ENCODE assay signal across 8 cellular contexts in the genomic region with DNA sequence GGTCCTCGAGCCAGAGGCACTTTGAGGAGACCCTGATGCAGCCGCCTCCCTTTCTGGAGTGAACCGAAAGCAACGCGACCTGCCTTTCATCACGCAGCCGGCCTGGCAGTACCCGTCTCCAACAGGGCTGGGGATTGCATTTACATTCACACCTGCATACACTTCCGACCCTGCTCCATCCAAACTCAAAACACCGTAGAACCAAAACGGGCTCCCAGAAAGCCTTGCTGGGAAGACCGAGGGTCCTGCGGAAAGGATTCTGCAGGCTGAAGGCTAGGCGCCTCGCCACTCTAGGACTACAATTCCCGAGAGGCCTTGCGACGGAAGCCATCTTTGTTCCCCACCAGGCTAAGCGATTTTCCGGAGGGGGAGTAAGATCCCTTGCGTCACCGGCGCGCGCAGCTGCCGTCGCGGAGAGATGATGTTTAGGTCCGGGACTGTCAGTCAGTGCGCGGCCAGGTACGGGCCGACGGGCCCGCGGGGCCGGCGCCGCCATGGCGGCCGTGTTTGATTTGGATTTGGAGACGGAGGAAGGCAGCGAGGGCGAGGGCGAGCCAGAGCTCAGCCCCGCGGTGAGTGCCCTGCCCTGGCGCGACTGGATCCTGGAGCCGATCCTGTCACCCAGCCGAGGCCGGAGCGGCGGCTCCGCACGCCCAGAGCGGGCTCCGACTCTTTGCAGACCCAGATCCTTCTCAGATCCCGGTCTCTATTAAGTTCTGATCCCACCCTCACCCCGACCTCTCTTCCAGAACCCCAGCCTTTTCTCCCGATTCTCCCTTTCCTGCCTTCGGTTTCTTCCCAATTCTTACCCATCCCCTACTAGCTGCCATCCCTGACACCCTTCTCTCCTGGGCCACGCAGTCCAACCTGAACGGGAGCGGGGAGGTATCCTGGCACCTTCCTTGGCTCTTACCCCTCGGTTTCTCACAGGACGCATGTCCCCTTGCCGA. TPM values are rescaled to one million over a fixed set of nuclear protein-coding genes. Genes with fewer than 3 reads are reported as not detected.
DNase-seq lines count a peak whose midpoint lies in the region; FAIRE-seq and TF ChIP-seq lines count a peak whose summit lies in the region.

Gene RPS6KB2, plus strand, starts transcription at position 443 of the 950 bp plus-strand sequence. Its CDS starts 52 bp downstream, at position 495.

- no peaks in the 10 kb centered on the region for H3K27me3 ChIP-seq in MG63

- peak within 1 kb of the TSS; percentile 88 for H3K4me3 ChIP-seq in MG63
- peak within 1 kb of the TSS; percentile 95 for H3K4me3 ChIP-seq in fibroblast of the aortic adventitia (ENCODE audit: low read depth, low read length)

- no peaks in the 10 kb centered on the region for H3K9me3 Mint-ChIP-seq in nephron
- no peaks in the 10 kb centered on the region for H3K9me3 Mint-ChIP-seq in stimulated activated naive CD8-positive, alpha-beta T cell treated with anti-CD3 and anti-CD28 coated beads, Interleukin-15, Interleukin-2, amounts not matched to agents 100 ng/mL and 50 ng/mL, for 24 hours

- peak; percentile 95 for DNase-seq in EH (ENCODE audit: low read depth)
- DNase-seq in H54 (ENCODE audit: insufficient read length, low spot score), result peak; percentile 98
- peak; percentile 95 for DNase-seq in MG63
- peak; percentile 97 for DNase-seq in SHP77 treated with DMSO at 0.1 percent for 48 hours (lab: John Stamatoyannopoulos, UW)
- DNase-seq in activated effector memory CD4-positive, alpha-beta T cell treated with anti-CD3 and anti-CD28 coated beads, Interleukin-2, amount 50 U/mL, for 16 hours, result peak; percentile 100
- DNase-seq in fibroblast of the aortic adventitia (ENCODE audit: low read depth), result peak; percentile 97

- TF ChIP-seq POLR2A in H54 (IDR thresholded peaks at IDR 0.05; ENCODE audit: low read depth, low read length), result peak; percentile 86

- H3K4me3 Mint-ChIP-seq in nephron, result peak within 1 kb of the TSS; percentile 90 to 96 (median 95)
- peak within 1 kb of the TSS; percentile 98 for H3K4me3 Mint-ChIP-seq in stimulated activated naive CD8-positive, alpha-beta T cell treated with anti-CD3 and anti-CD28 coated beads, Interleukin-15, Interleukin-2, amounts not matched to agents 100 ng/mL and 50 ng/mL, for 24 hours

- H3K27ac Mint-ChIP-seq in nephron, result peak within 1 kb of the TSS; percentile 92 to 98 (median 94)
- H3K27ac Mint-ChIP-seq in stimulated activated naive CD8-positive, alpha-beta T cell treated with anti-CD3 and anti-CD28 coated beads, Interleukin-15, Interleukin-2, amounts not matched to agents 100 ng/mL and 50 ng/mL, for 24 hours, result peak within 1 kb of the TSS; percentile 97

- no peak for FAIRE-seq in H54 (lab: Jason Lieb, UNC)

- H3K4me1 Mint-ChIP-seq in nephron, result peaks cover 7% of the 10 kb centered on the region
- peaks cover 45% of the 10 kb centered on the region for H3K4me1 Mint-ChIP-seq in stimulated activated naive CD8-positive, alpha-beta T cell treated with anti-CD3 and anti-CD28 coated beads, Interleukin-15, Interleukin-2, amounts not matched to agents 100 ng/mL and 50 ng/mL, for 24 hours (ENCODE audit: low read depth)

- H3K36me3 Mint-ChIP-seq in nephron (ENCODE audit: low read depth), result peaks cover 11% of the 10 kb centered on the region
- H3K36me3 Mint-ChIP-seq in stimulated activated naive CD8-positive, alpha-beta T cell treated with anti-CD3 and anti-CD28 coated beads, Interleukin-15, Interleukin-2, amounts not matched to agents 100 ng/mL and 50 ng/mL, for 24 hours (ENCODE audit: low read depth), result peaks cover 12% of the 10 kb centered on the region

- peaks cover 29% of the 10 kb centered on the region for H3K36me3 ChIP-seq in MG63

- TF ChIP-seq CTCF in fibroblast of the aortic adventitia (IDR thresholded peaks at IDR 0.05; ENCODE audit: insufficient read depth, low read length) (no peak), nephron (IDR thresholded peaks at IDR 0.05; ENCODE audit: unreplicated experiment in 3 of 3) (no peak)

- no peaks in the 10 kb centered on the region for H3K27me3 Mint-ChIP-seq in nephron (ENCODE audit: low read depth)
- H3K27me3 Mint-ChIP-seq in stimulated activated naive CD8-positive, alpha-beta T cell treated with anti-CD3 and anti-CD28 coated beads, Interleukin-15, Interleukin-2, amounts not matched to agents 100 ng/mL and 50 ng/mL, for 24 hours, result no peaks in the 10 kb centered on the region

- H3K9me3 ChIP-seq in MG63, result no peaks in the 10 kb centered on the region

RNA-seq across cellular contexts. Expression of gene RPS6KB2, which starts in this region (rescaled TPM):
- total RNA-seq in MG63 (2014; rRNA removed; shearing (Covaris generic); ENCODE audit: low replicate concordance), result 77.9 and 121 TPM in 2 replicates
- 19.7 and 35.6 TPM in 2 replicates for total RNA-seq in fibroblast of the aortic adventitia (ENCODE audit: low replicate concordance)

Comparison
In these comparisons a context has a peak if more than half of its experiments do, and no peak if none do; other contexts are left out.
1. Peak in every context shown above with its lines: DNase-seq and H3K4me3 ChIP-seq.